ENCODE assay signal across 1 cellular context in genomic region chr22:30247561-30247960, GRCh38.
TF ChIP-seq lines count a peak whose summit lies in the region.

No MANE protein-coding gene starts in this region.

TF ChIP-seq in SK-N-SH treated with all-trans-retinoic acid at 6 μM for 48 hours, 23 proteins besides CTCF, POLR2A, EP300 and RAD21 (continued from another document):
- TF ChIP-seq, protein P1, sequence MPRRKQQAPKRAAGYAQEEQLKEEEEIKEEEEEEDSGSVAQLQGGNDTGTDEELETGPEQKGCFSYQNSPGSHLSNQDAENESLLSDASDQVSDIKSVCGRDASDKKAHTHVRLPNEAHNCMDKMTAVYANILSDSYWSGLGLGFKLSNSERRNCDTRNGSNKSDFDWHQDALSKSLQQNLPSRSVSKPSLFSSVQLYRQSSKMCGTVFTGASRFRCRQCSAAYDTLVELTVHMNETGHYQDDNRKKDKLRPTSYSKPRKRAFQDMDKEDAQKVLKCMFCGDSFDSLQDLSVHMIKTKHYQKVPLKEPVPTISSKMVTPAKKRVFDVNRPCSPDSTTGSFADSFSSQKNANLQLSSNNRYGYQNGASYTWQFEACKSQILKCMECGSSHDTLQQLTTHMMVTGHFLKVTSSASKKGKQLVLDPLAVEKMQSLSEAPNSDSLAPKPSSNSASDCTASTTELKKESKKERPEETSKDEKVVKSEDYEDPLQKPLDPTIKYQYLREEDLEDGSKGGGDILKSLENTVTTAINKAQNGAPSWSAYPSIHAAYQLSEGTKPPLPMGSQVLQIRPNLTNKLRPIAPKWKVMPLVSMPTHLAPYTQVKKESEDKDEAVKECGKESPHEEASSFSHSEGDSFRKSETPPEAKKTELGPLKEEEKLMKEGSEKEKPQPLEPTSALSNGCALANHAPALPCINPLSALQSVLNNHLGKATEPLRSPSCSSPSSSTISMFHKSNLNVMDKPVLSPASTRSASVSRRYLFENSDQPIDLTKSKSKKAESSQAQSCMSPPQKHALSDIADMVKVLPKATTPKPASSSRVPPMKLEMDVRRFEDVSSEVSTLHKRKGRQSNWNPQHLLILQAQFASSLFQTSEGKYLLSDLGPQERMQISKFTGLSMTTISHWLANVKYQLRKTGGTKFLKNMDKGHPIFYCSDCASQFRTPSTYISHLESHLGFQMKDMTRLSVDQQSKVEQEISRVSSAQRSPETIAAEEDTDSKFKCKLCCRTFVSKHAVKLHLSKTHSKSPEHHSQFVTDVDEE (CRISPR knock-in tag; IDR thresholded peaks at IDR 0.05): no peak
- no peak for TF ChIP-seq ZC3H10 (CRISPR knock-in tag; IDR thresholded peaks at IDR 0.05)
